ENCODE assay signal across 8 cellular contexts in the genomic region with DNA sequence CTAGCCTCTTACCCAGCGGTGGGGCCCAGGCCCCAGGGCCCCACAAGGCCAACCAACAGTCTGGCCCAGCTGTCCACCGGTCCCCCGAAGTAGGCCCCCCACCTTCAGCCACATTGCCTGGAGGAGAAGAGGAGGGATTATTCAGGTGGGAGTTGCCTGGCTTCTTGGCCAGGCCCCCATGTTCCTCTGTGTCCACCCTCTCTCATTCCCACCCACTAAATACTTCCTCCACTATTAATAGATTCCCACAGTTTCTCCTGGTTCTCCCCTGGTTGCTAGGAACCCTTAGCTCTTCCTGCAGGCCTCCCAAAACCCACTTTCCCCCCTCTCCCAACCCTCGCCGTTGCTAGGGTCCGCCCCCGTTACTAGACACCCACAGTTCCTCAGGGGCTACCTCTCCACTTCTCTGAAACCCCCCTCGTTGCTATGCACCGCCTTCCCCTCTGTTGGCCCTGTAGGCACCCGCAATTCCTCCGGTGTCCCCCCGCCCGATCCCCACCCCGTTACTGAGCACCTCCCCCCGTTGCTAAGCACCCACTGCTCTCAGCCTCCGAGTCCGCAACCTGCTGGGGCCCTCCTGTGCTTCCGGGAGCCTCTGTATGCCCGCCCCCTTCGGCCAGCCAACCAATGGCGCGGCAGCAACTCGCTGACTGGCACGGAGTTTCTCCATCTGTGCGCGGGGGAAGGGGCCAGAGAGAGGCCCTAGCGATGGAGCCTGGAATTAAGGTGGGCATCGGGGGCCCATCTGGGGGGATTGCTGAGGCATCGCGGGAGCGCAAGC. TPM values are rescaled to one million over a fixed set of nuclear protein-coding genes. Genes with fewer than 3 reads are reported as not detected.
DNase-seq lines count a peak whose midpoint lies in the region; TF ChIP-seq lines count a peak whose summit lies in the region.

No MANE protein-coding gene starts in this region.

- no peaks in the 10 kb centered on the region for H3K9me3 Mint-ChIP-seq in neural crest cell
- no peaks in the 10 kb centered on the region for H3K9me3 Mint-ChIP-seq in stimulated activated naive CD8-positive, alpha-beta T cell treated with anti-CD3 and anti-CD28 coated beads, Interleukin-15, Interleukin-2, amounts not matched to agents 100 ng/mL and 50 ng/mL, for 24 hours

- H3K79me2 ChIP-seq in DOHH2 (ENCODE audit: control insufficient read depth, low read length): peaks cover 37% of the 10 kb centered on the region

- no peaks in the 10 kb centered on the region for H3F3A ChIP-seq in DOHH2 (ENCODE audit: control insufficient read depth, insufficient read depth)

- no peaks in the 10 kb centered on the region for H4K20me1 ChIP-seq in DOHH2 (ENCODE audit: control insufficient read depth, insufficient read depth, low read depth, low read length)

- H3K9me2 ChIP-seq in DOHH2 (replicated peaks; ENCODE audit: control insufficient read depth, low read length): no peaks in the 10 kb centered on the region

- H3K27ac Mint-ChIP-seq in neural crest cell (ENCODE audit: unreplicated experiment): peak overlapping the region; percentile 97
- H3K27ac Mint-ChIP-seq in stimulated activated naive CD8-positive, alpha-beta T cell treated with anti-CD3 and anti-CD28 coated beads, Interleukin-15, Interleukin-2, amounts not matched to agents 100 ng/mL and 50 ng/mL, for 24 hours: peak overlapping the region; percentile 98

- H3K27ac ChIP-seq in DOHH2 (ENCODE audit: low read depth, low read length): peak overlapping the region; percentile 57

- TF ChIP-seq CTCF in DOHH2 (IDR thresholded peaks at IDR 0.05; ENCODE audit: low read depth, low read length, poor library complexity, severe bottlenecking) (peak; percentile 20), fibroblast of villous mesenchyme (IDR thresholded peaks at IDR 0.05; ENCODE audit: insufficient read depth, low read depth, low read length) (no peak), neural crest cell (conservative IDR thresholded peaks at IDR 0.05) (no peak)

- H3K4me1 ChIP-seq in DOHH2 (ENCODE audit: control insufficient read depth, low read length): peaks cover 40% of the 10 kb centered on the region

- no peaks in the 10 kb centered on the region for H3K9me3 ChIP-seq in DOHH2 (ENCODE audit: control insufficient read depth, insufficient read depth, low read length)
- H3K9me3 ChIP-seq in MG63: no peaks in the 10 kb centered on the region

- peaks cover 2% of the 10 kb centered on the region for H3K36me3 Mint-ChIP-seq in neural crest cell (ENCODE audit: low read depth)
- peaks cover 19% of the 10 kb centered on the region for H3K36me3 Mint-ChIP-seq in stimulated activated naive CD8-positive, alpha-beta T cell treated with anti-CD3 and anti-CD28 coated beads, Interleukin-15, Interleukin-2, amounts not matched to agents 100 ng/mL and 50 ng/mL, for 24 hours (ENCODE audit: low read depth)

- DNase-seq in H4 (ENCODE audit: low spot score) (peak; percentile 93), MG63 (peak; percentile 95), SHP77 (lab: John Stamatoyannopoulos, UW) (peak; percentile 94 to 95), activated gamma-delta T cell treated with Interleukin-2 at 50 U/mL for 16 hours (peak; percentile 93), fibroblast of villous mesenchyme (ENCODE audit: low read depth) (peak; percentile 95), neural crest cell (ENCODE audit: low read depth, low spot score) (peak; percentile 91)

- H3K4me1 Mint-ChIP-seq in neural crest cell: peaks cover 48% of the 10 kb centered on the region
- peaks cover 54% of the 10 kb centered on the region for H3K4me1 Mint-ChIP-seq in stimulated activated naive CD8-positive, alpha-beta T cell treated with anti-CD3 and anti-CD28 coated beads, Interleukin-15, Interleukin-2, amounts not matched to agents 100 ng/mL and 50 ng/mL, for 24 hours (ENCODE audit: low read depth)

- H3K4me3 ChIP-seq in DOHH2 (ENCODE audit: low read length): peak overlapping the region; percentile 78
- H3K4me3 ChIP-seq in MG63: peak overlapping the region; percentile 52
- peak overlapping the region; percentile 68 for H3K4me3 ChIP-seq in fibroblast of villous mesenchyme (ENCODE audit: low read depth, low read length)

- peak overlapping the region; percentile 97 for H3K4me3 Mint-ChIP-seq in neural crest cell
- H3K4me3 Mint-ChIP-seq in stimulated activated naive CD8-positive, alpha-beta T cell treated with anti-CD3 and anti-CD28 coated beads, Interleukin-15, Interleukin-2, amounts not matched to agents 100 ng/mL and 50 ng/mL, for 24 hours: peak overlapping the region; percentile 86

- H3K27me3 ChIP-seq in DOHH2 (ENCODE audit: control insufficient read depth, low read length) (no peaks in the 10 kb centered on the region), MG63 (no peaks in the 10 kb centered on the region)

- no peaks in the 10 kb centered on the region for H3K27me3 Mint-ChIP-seq in neural crest cell (ENCODE audit: low read depth)
- H3K27me3 Mint-ChIP-seq in stimulated activated naive CD8-positive, alpha-beta T cell treated with anti-CD3 and anti-CD28 coated beads, Interleukin-15, Interleukin-2, amounts not matched to agents 100 ng/mL and 50 ng/mL, for 24 hours: no peaks in the 10 kb centered on the region

- H3K36me3 ChIP-seq in DOHH2 (ENCODE audit: control insufficient read depth, low read length) (peaks cover 9% of the 10 kb centered on the region), MG63 (peaks cover 25% of the 10 kb centered on the region)

- peak overlapping the region; percentile 97 for H3K4me2 ChIP-seq in DOHH2 (ENCODE audit: low read length)

RNA-seq across cellular contexts. Expression of a gene that starts 2.0 kb away (rescaled TPM):
- 11.9 and 19.1 TPM in 2 replicates for total RNA-seq in H4 (2014; rRNA removed; shearing (Covaris generic))
- total RNA-seq in MG63 (2014; rRNA removed; shearing (Covaris generic); ENCODE audit: low replicate concordance): 44.6 and 462 TPM in 2 replicates
- total RNA-seq in fibroblast of villous mesenchyme (25.8 and 32.0 TPM in 2 replicates), neural crest cell (41.1 and 45.1 TPM in 2 replicates)

RNA-seq across cellular contexts. Expression of a gene that starts 2.2 kb away (rescaled TPM):
- 4.0 and 5.1 TPM in 2 replicates for total RNA-seq in H4 (2014; rRNA removed; shearing (Covaris generic))
- total RNA-seq in MG63 (2014; rRNA removed; shearing (Covaris generic); ENCODE audit: low replicate concordance): 22.3 and 23.8 TPM in 2 replicates
- total RNA-seq in fibroblast of villous mesenchyme (14.5 and 16.8 TPM in 2 replicates), neural crest cell (12.8 and 13.9 TPM in 2 replicates)

RNA-seq across cellular contexts. Expression of a gene that starts 24.3 kb away (rescaled TPM):
- 18.4 TPM in 2 replicates for total RNA-seq in H4 (2014; rRNA removed; shearing (Covaris generic))
- 42.1 and 42.8 TPM in 2 replicates for total RNA-seq in MG63 (2014; rRNA removed; shearing (Covaris generic); ENCODE audit: low replicate concordance)
- total RNA-seq in fibroblast of villous mesenchyme: 13.8 and 34.1 TPM in 2 replicates
- total RNA-seq in neural crest cell: 21.4 and 26.8 TPM in 2 replicates

RNA-seq across cellular contexts. Expression of a gene that starts 35.6 kb away (rescaled TPM):
- 0.21 and 0.39 TPM in 2 replicates for total RNA-seq in H4 (2014; rRNA removed; shearing (Covaris generic))
- 0.95 and 3.6 TPM in 2 replicates for total RNA-seq in MG63 (2014; rRNA removed; shearing (Covaris generic); ENCODE audit: low replicate concordance)
- total RNA-seq in fibroblast of villous mesenchyme (0.64 and 0.86 TPM in 2 replicates), neural crest cell (22.7 and 25.1 TPM in 2 replicates)

RNA-seq across cellular contexts. Expression of a gene that starts 36.3 kb away (rescaled TPM):
- total RNA-seq in H4 (2014; rRNA removed; shearing (Covaris generic)): 42.3 and 71.7 TPM in 2 replicates
- total RNA-seq in MG63 (2014; rRNA removed; shearing (Covaris generic); ENCODE audit: low replicate concordance): 66.4 and 68.4 TPM in 2 replicates
- 34.1 and 36.1 TPM in 2 replicates for total RNA-seq in fibroblast of villous mesenchyme
- total RNA-seq in neural crest cell: 213 and 214 TPM in 2 replicates

Comparison
In these comparisons a context has a peak if more than half of its experiments do, and no peak if none do; other contexts are left out.
1. Peak in every context shown above with its lines: DNase-seq, H3K4me3 ChIP-seq and H3K27ac ChIP-seq.